Comparison of ENCODE assay signal across 20 cellular contexts in the genomic region with DNA sequence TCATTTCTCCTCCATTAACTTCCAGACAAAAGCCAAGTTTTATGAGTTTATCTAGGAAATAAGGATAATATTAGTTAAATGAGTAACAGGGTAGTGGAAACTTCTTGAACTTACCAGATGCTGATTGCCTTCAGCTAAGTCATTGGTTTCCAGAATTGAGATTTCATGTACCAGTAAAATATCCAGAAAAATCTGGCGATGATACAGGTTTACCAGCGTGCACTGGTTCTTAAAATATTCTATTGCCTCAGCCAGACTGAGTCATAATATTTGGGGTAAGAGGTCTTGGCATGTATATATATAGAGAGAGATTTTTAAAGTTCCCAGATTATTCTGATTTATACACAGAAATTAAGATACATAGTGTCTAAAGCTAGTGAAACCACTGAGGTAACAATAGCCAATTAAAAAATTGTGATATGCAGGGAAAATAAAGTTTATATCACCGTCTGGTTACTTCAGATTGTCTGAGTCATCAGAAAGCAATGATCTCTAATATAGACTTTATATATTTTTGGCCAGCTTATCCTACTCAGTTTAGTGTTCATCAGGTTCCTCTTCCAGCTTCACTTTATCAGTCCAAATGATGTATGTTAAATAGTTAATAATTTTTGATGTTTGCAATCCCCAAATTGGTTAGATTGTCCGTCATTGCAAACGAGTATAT. TPM values are rescaled to one million over a fixed set of nuclear protein-coding genes. Genes with fewer than 3 reads are reported as not detected.
DNase-seq lines count a peak whose midpoint lies in the region; ATAC-seq and TF ChIP-seq lines count a peak whose summit lies in the region.
"Had no signal": no experiment of that assay in that cellular context is flagged by ENCODE, and none has a peak within 500 bp of the region (broad histone marks: within the 10 kb centered on the region; RNA-seq: fewer than 3 reads in every experiment).

No MANE protein-coding gene starts in this region.

- H3K14ac ChIP-seq in IMR-90 (replicated peaks; ENCODE audit: low read depth, low read length), result no peak overlapping the region

- no peaks in the 10 kb centered on the region for H3K4me1 ChIP-seq in IMR-90 (ENCODE audit: control insufficient read depth, insufficient read depth, low read length)
- H3K4me1 ChIP-seq: Peyer's patch had no signal

- no peak overlapping the region for H3K4ac ChIP-seq in IMR-90 (ENCODE audit: low read depth, low read length)

- TF ChIP-seq CTCF in IMR-90 (conservative IDR thresholded peaks at IDR 0.05; ENCODE audit: low read depth, low read length) (no peak), choroid plexus epithelial cell (conservative IDR thresholded peaks at IDR 0.05; ENCODE audit: low read depth, low read length) (no peak)

- H3K27me3 ChIP-seq in IMR-90 (ENCODE audit: control insufficient read depth, insufficient read depth, low read length), result no peaks in the 10 kb centered on the region
- H3K27me3 ChIP-seq: Peyer's patch had no signal

- no peak overlapping the region for H2AK5ac ChIP-seq in IMR-90 (ENCODE audit: low read depth, low read length)

- no peak overlapping the region for H3K18ac ChIP-seq in IMR-90 (ENCODE audit: low read depth, low read length)

- H4K8ac ChIP-seq in IMR-90 (ENCODE audit: low read depth in 2 of 2, low read length in 2 of 2), result no peak overlapping the region

- H3K36me3 ChIP-seq in IMR-90 (ENCODE audit: control insufficient read depth, insufficient read depth, low read length), result no peaks in the 10 kb centered on the region

- H3K4me3 ChIP-seq in IMR-90 (ENCODE audit: insufficient read depth, low read depth, low read length) (no peak overlapping the region), choroid plexus epithelial cell (ENCODE audit: low read depth, low read length) (no peak overlapping the region)
- H3K4me3 ChIP-seq: GM12878, Peyer's patch had no signal

- no peaks in the 10 kb centered on the region for H4K20me1 ChIP-seq in IMR-90 (ENCODE audit: insufficient read depth, low read length)

- WGBS in IMR-90 (ENCODE audit: extremely low coverage in 2 of 2, insufficient read length in 1 of 2), 2 experiments, result no CpG with 5 or more reads among the region's 5 CpGs

- TF ChIP-seq POLR2A in IMR-90 (IDR thresholded peaks at IDR 0.05; ENCODE audit: low read depth, low read length), result no peak

- H2AK9ac ChIP-seq in IMR-90 (replicated peaks; ENCODE audit: low read depth, low read length, poor library complexity), result no peak overlapping the region

- no peaks in the 10 kb centered on the region for H3K9me3 ChIP-seq in IMR-90 (ENCODE audit: control insufficient read depth, insufficient read depth, low read length)
- H3K9me3 ChIP-seq: Peyer's patch had no signal

- no peak overlapping the region for H2BK20ac ChIP-seq in IMR-90 (ENCODE audit: low read depth, low read length)

- no peak overlapping the region for H3K4me2 ChIP-seq in IMR-90 (ENCODE audit: low read depth, low read length)

- intact Hi-C loops in IMR-90 (cut with micrococcal nuclease), result no loop called here

- H3K9ac ChIP-seq in IMR-90 (ENCODE audit: low read depth, low read length), result no peak overlapping the region

- no peak overlapping the region for H2BK15ac ChIP-seq in IMR-90 (ENCODE audit: low read depth, low read length)

- POLR2A ChIA-PET in IMR-90 (lab: Charles Lee; ENCODE audit: unreplicated experiment), result no interaction called here

- no peak overlapping the region for H3K56ac ChIP-seq in IMR-90 (ENCODE audit: extremely low read depth, insufficient read depth, low read length)

- CTCF ChIA-PET in IMR-90 (lab: Yijun Ruan, JAX), result interaction anchor here (0.6 to 0.8 kb wide), 2 partner anchors 14 to 157 kb away, joined by 3 read pairs; no protein-coding TSS in a partner anchor

- in situ Hi-C loops in IMR-90 (cut with MboI; ENCODE audit: low sequenced_read_pairs), result no loop called here

- H3K79me1 ChIP-seq in IMR-90 (ENCODE audit: low read depth in 1 of 2, low read length in 2 of 2), result no peaks in the 10 kb centered on the region

- H4K91ac ChIP-seq in IMR-90 (ENCODE audit: insufficient read depth, low read depth, low read length), result no peak overlapping the region

- dilution Hi-C loops in IMR-90 (cut with HindIII; ENCODE audit: low sequenced_read_pairs, unreplicated experiment), result no loop called here

- no peak overlapping the region for H4K5ac ChIP-seq in IMR-90 (ENCODE audit: low read depth, low read length)

- no peak overlapping the region for H2AFZ ChIP-seq in IMR-90 (replicated peaks; ENCODE audit: low read length, poor library complexity)

- no peak overlapping the region for H2BK5ac ChIP-seq in IMR-90 (ENCODE audit: low read depth, low read length, poor library complexity, severe bottlenecking)

- DNase-seq in EH (ENCODE audit: low read depth) (peak; percentile 39), IMR-90 (peak; percentile 61), choroid plexus epithelial cell (ENCODE audit: low read depth) (peak; percentile 44), fibroblast of the conjunctiva (ENCODE audit: low read depth) (peak; percentile 70), NCI-H2029 (lab: John Stamatoyannopoulos, UW) (no peak), middle frontal gyrus (ENCODE audit: extremely low spot score, low spot score) (no peak)
- DNase-seq: DMS79 treated with DMSO at 0.1 percent for 48 hours, GDM1, H7, NCI-H1092 treated with DMSO at 0.1 percent for 48 hours, NCI-H146, NCI-H2081, NCI-H446 treated with DMSO at 0.1 percent for 48 hours, NCI-H69, Peyer's patch had no signal

- H2BK120ac ChIP-seq in IMR-90 (ENCODE audit: low read depth, low read length), result no peak overlapping the region

- no peak overlapping the region for H3K23ac ChIP-seq in IMR-90 (ENCODE audit: low read depth, low read length)

- H3K9me1 ChIP-seq in IMR-90 (ENCODE audit: insufficient read depth, low read length), result no peaks in the 10 kb centered on the region

- TF ChIP-seq RAD21 in IMR-90 (IDR thresholded peaks at IDR 0.05; ENCODE audit: low read length), result no peak

- no peak overlapping the region for H3K27ac ChIP-seq in IMR-90 (ENCODE audit: insufficient read depth, low read length)
- H3K27ac ChIP-seq: HL-60, Peyer's patch had no signal

- BruUV-seq in IMR-90 (replicated peaks; lab: Mats Ljungman, UMichigan), result no TSS peak

- ATAC-seq in IMR-90 (ENCODE audit: low read depth) (peak; percentile 48; the same call in 1 of the 2 replicates), HG02571 (IDR thresholded peaks at IDR 0.05; ENCODE audit: unreplicated experiment) (no peak), GM18511 (IDR thresholded peaks at IDR 0.05; ENCODE audit: unreplicated experiment) (no peak)
- ATAC-seq: GM12878, Right ventricle myocardium inferior had no signal

TF ChIP-seq in IMR-90, 13 proteins besides CTCF, POLR2A, EP300 and RAD21:
- TF ChIP-seq MAFK (IDR thresholded peaks at IDR 0.05; ENCODE audit: low read depth, low read length), result peak; percentile 56
- no peak for TF ChIP-seq MXI1 (IDR thresholded peaks at IDR 0.05; ENCODE audit: borderline replicate concordance, low read depth, low read length)

RNA-seq across cellular contexts. Expression of a gene that starts 39.5 kb away (rescaled TPM):
- 1.6 and 2.5 TPM in 2 replicates for total RNA-seq in IMR-90 (2012; rRNA removed)
- polyA plus RNA-seq in IMR-90 (2012; rRNA removed), result 3.7 and 4.4 TPM in 2 replicates
- polyA plus RNA-seq in IMR-90 (2012; cell fraction: cytosol; rRNA removed), result 1.4 and 1.5 TPM in 2 replicates
- polyA plus RNA-seq in IMR-90 (2012; cell fraction: nucleus; rRNA removed; ENCODE audit: low replicate concordance), result 0.66 and 2.3 TPM in 2 replicates

Comparison
In these comparisons a context has a peak if more than half of its experiments do, and no peak if none do; other contexts are left out.
1. DNase-seq: peak in EH (single experiment), IMR-90 (single experiment), choroid plexus epithelial cell (single experiment) and fibroblast of the conjunctiva (single experiment); none in NCI-H2029 (single experiment) and middle frontal gyrus (single experiment).